In the genomic region with DNA sequence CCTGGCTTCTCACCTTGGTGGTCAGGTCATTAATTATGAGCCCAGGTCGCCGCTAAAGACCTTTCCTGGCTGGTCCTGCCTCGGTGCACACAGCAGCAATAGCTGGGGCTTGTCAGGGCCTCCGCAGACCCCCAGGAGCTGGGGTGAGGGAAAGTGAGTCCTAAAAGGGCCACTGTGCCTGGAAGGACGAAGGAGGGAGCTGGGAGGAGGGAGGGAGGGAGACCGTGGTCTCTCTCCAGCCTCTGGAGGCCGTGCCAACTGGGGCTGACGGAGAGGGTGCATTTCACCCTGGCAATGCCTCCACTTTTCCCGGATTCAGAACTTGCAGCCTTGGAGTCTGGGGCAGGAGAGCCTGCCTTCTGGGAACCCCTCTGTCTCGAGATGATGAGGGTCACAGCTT, we compare ENCODE assay signal across 28 cellular contexts.
"Had no signal": no experiment of that assay in that cellular context is flagged by ENCODE, and none has a peak within 500 bp of the region (broad histone marks: within the 10 kb centered on the region; RNA-seq: fewer than 3 reads in every experiment).

No MANE protein-coding gene starts in this region.

- H3K4me1 Mint-ChIP-seq: activated CD4-positive, alpha-beta memory T cell treated with anti-CD3 and anti-CD28 coated beads, Interleukin-2, amount 10 ng/mL, durations not matched to agents 7 days and 5 days; activated CD4-positive, alpha-beta T cell treated with anti-CD3 and anti-CD28 coated beads, Interleukin-2, amount 10 ng/mL, durations not matched to agents 7 days and 5 days; activated naive CD4-positive, alpha-beta T cell treated with anti-CD3 and anti-CD28 coated beads, Interleukin-2, amount 50 U/mL, for 24 hours; immature natural killer cell; naive thymus-derived CD4-positive, alpha-beta T cell; stimulated activated effector memory CD8-positive, alpha-beta T cell treated with anti-CD3 and anti-CD28 coated beads, Interleukin-12 subunit alpha, Interleukin-12 subunit beta, amount 100 ng/mL, for 72 hours; stimulated activated naive CD8-positive, alpha-beta T cell treated with anti-CD3 and anti-CD28 coated beads, Interleukin-15, amount 100 ng/mL, for 72 hours had no signal

- ATAC-seq: activated CD4-positive, CD25-positive, alpha-beta regulatory T cell treated with anti-CD3 and anti-CD28 coated beads, Interleukin-2, amount 50 U/mL, for 24 hours; naive thymus-derived CD4-positive, alpha-beta T cell; sciatic nerve; stimulated activated effector memory CD8-positive, alpha-beta T cell treated with anti-CD3 and anti-CD28 coated beads, Interleukin-12 subunit alpha, Interleukin-12 subunit beta, amount 100 ng/mL, for 72 hours; stimulated activated naive CD8-positive, alpha-beta T cell treated with anti-CD3 and anti-CD28 coated beads, Interleukin-15, amount 100 ng/mL, for 72 hours; upper lobe of right lung had no signal

- H3K27ac Mint-ChIP-seq: activated CD4-positive, alpha-beta memory T cell treated with anti-CD3 and anti-CD28 coated beads, Interleukin-2, amount 10 ng/mL, durations not matched to agents 7 days and 5 days; activated CD4-positive, alpha-beta T cell treated with anti-CD3 and anti-CD28 coated beads, Interleukin-2, amount 10 ng/mL, durations not matched to agents 7 days and 5 days; activated naive CD4-positive, alpha-beta T cell treated with anti-CD3 and anti-CD28 coated beads, Interleukin-2, amount 50 U/mL, for 24 hours; activated T-helper 2 cell treated with anti-CD3 and anti-CD28 coated beads, Interferon-gamma antibody, Interleukin-2, Interleukin-4, amounts not matched to agents 10 μg/mL and 5 μg/mL and 100 μg/mL, durations not matched to agents 14 hours and 24 hours and 36 hours; immature natural killer cell; stimulated activated effector memory CD8-positive, alpha-beta T cell treated with anti-CD3 and anti-CD28 coated beads, Interleukin-12 subunit alpha, Interleukin-12 subunit beta, amount 100 ng/mL, for 72 hours; stimulated activated naive CD8-positive, alpha-beta T cell treated with anti-CD3 and anti-CD28 coated beads, Interleukin-15, amount 100 ng/mL, for 72 hours; T-helper 1 cell treated with Interleukin-12 subunit alpha and Interleukin-12 subunit beta and Interleukin-4 antibody, amounts not matched to agents 30 μg/mL and 1 μg/mL, for 36 hours had no signal

- H3K27me3 Mint-ChIP-seq: activated CD4-positive, alpha-beta memory T cell treated with anti-CD3 and anti-CD28 coated beads, Interleukin-2, amount 10 ng/mL, durations not matched to agents 7 days and 5 days; activated CD4-positive, alpha-beta T cell treated with anti-CD3 and anti-CD28 coated beads, Interleukin-2, amount 10 ng/mL, durations not matched to agents 7 days and 5 days had no signal

- DNase-seq: activated CD4-positive, alpha-beta memory T cell treated with anti-CD3 and anti-CD28 coated beads, Interleukin-2, amount 10 ng/mL, durations not matched to agents 7 days and 5 days; activated CD4-positive, alpha-beta T cell treated with anti-CD3 and anti-CD28 coated beads, Interleukin-2, amount 10 ng/mL, durations not matched to agents 7 days and 5 days; activated T-cell treated with anti-CD3 and anti-CD28 coated beads, Interleukin-2, amount 50 U/mL, for 48 hours; anterior cingulate cortex; colonic mucosa; effector memory CD4-positive, alpha-beta T cell; foreskin fibroblast; hippocampal formation; immature natural killer cell; kidney; midbrain; naive thymus-derived CD4-positive, alpha-beta T cell; ovary; retina; stimulated activated CD4-positive, alpha-beta T cell treated with anti-CD3 and anti-CD28 coated beads, Interleukin-12 subunit alpha, Interleukin-12 subunit beta, amount 100 ng/mL, for 4 hours; stimulated activated CD4-positive, alpha-beta T cell treated with anti-CD3 and anti-CD28 coated beads, Interleukin-4, amount 100 ng/mL, for 1 hour; stimulated activated naive CD8-positive, alpha-beta T cell treated with anti-CD3 and anti-CD28 coated beads, Interleukin-15, amount 100 ng/mL, for 72 hours; substantia nigra; SW 1271; T-helper 9 cell; upper lobe of right lung; WERI-Rb-1 had no signal

- H3K4me3 Mint-ChIP-seq: activated CD4-positive, alpha-beta memory T cell treated with anti-CD3 and anti-CD28 coated beads, Interleukin-2, amount 10 ng/mL, durations not matched to agents 7 days and 5 days; activated CD4-positive, alpha-beta T cell treated with anti-CD3 and anti-CD28 coated beads, Interleukin-2, amount 10 ng/mL, durations not matched to agents 7 days and 5 days; activated naive CD4-positive, alpha-beta T cell treated with anti-CD3 and anti-CD28 coated beads, Interleukin-2, amount 50 U/mL, for 24 hours; immature natural killer cell; naive thymus-derived CD4-positive, alpha-beta T cell; stimulated activated effector memory CD8-positive, alpha-beta T cell treated with anti-CD3 and anti-CD28 coated beads, Interleukin-12 subunit alpha, Interleukin-12 subunit beta, amount 100 ng/mL, for 72 hours; stimulated activated naive CD8-positive, alpha-beta T cell treated with anti-CD3 and anti-CD28 coated beads, Interleukin-15, amount 100 ng/mL, for 72 hours; T-helper 1 cell treated with Interleukin-12 subunit alpha and Interleukin-12 subunit beta and Interleukin-4 antibody, amounts not matched to agents 30 μg/mL and 1 μg/mL, for 36 hours had no signal

- H3K36me3 Mint-ChIP-seq: activated naive CD4-positive, alpha-beta T cell treated with anti-CD3 and anti-CD28 coated beads, Interleukin-2, amount 50 U/mL, for 24 hours; immature natural killer cell; naive thymus-derived CD4-positive, alpha-beta T cell; stimulated activated effector memory CD8-positive, alpha-beta T cell treated with anti-CD3 and anti-CD28 coated beads, Interleukin-12 subunit alpha, Interleukin-12 subunit beta, amount 100 ng/mL, for 72 hours had no signal

- H3K9me3 Mint-ChIP-seq: activated CD4-positive, alpha-beta memory T cell treated with anti-CD3 and anti-CD28 coated beads, Interleukin-2, amount 10 ng/mL, durations not matched to agents 7 days and 5 days; activated CD4-positive, alpha-beta T cell treated with anti-CD3 and anti-CD28 coated beads, Interleukin-2, amount 10 ng/mL, durations not matched to agents 7 days and 5 days; activated naive CD4-positive, alpha-beta T cell treated with anti-CD3 and anti-CD28 coated beads, Interleukin-2, amount 50 U/mL, for 24 hours; activated T-helper 2 cell treated with anti-CD3 and anti-CD28 coated beads, Interferon-gamma antibody, Interleukin-2, Interleukin-4, amounts not matched to agents 10 μg/mL and 5 μg/mL and 100 μg/mL, durations not matched to agents 14 hours and 24 hours and 36 hours; immature natural killer cell; stimulated activated naive CD8-positive, alpha-beta T cell treated with anti-CD3 and anti-CD28 coated beads, Interleukin-15, amount 100 ng/mL, for 72 hours; T-helper 1 cell treated with Interleukin-12 subunit alpha and Interleukin-12 subunit beta and Interleukin-4 antibody, amounts not matched to agents 30 μg/mL and 1 μg/mL, for 36 hours had no signal
